In the genomic region with DNA sequence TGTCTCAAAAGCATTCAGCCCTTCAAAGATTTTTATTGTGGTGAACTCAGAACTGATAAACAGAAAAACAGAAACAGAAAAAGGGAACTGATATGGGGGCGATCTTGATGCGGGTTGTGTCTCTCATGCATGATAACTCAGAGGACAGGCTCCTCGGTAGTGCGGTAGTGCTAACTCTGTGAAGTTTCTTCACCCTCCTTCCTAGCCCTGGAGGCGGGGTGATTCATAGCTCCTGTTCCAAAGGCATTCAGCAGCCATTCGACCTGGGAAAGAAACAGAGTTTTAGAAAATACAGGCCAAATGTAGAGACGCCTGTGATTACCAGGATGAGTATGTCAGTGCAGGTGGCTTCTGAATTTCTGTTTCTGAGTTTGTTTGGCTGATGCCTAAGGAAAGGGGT, we compare ENCODE assay signal across 9 cellular contexts. TPM values are rescaled to one million over a fixed set of nuclear protein-coding genes. Genes with fewer than 3 reads are reported as not detected.
DNase-seq lines count a peak whose midpoint lies in the region; ATAC-seq and TF ChIP-seq lines count a peak whose summit lies in the region.
"Had no signal": no experiment of that assay in that cellular context is flagged by ENCODE, and none has a peak within 500 bp of the region (broad histone marks: within the 10 kb centered on the region; RNA-seq: fewer than 3 reads in every experiment).

No MANE protein-coding gene starts in this region.

- H3K27me3 ChIP-seq in testis, result no peaks in the 10 kb centered on the region

- H3K4me3 Mint-ChIP-seq in activated T-cell treated with anti-CD3 and anti-CD28 coated beads, Interleukin-2, amount 50 U/mL, for 24 hours, result peak overlapping the region; percentile 18

- no peaks in the 10 kb centered on the region for H3K36me3 ChIP-seq in testis (ENCODE audit: low read depth, missing control alignments)

- H3K36me3 Mint-ChIP-seq in activated T-cell treated with anti-CD3 and anti-CD28 coated beads, Interleukin-2, amount 50 U/mL, for 24 hours (ENCODE audit: low read depth), result no peaks in the 10 kb centered on the region

- no peak for DNase-seq in activated T-cell treated with anti-CD3 and anti-CD28 coated beads, Interleukin-2, amount 50 U/mL, for 24 hours
- no peak for DNase-seq in activated T-cell treated with anti-CD3 and anti-CD28 coated beads, Interleukin-2, amount 50 U/mL, for 1 hour
- peak; percentile 18 for DNase-seq in fibroblast of peridontal ligament (ENCODE audit: extremely low read depth)
- DNase-seq in testis, result peak; percentile 33
- DNase-seq in effector CD8-positive, alpha-beta T cell (lab: John Stamatoyannopoulos, UW), result no peak

- H3K27ac Mint-ChIP-seq in activated T-cell treated with anti-CD3 and anti-CD28 coated beads, Interleukin-2, amount 50 U/mL, for 24 hours, result peak overlapping the region; percentile 13

- H3K9me3 ChIP-seq in testis, result no peaks in the 10 kb centered on the region

- 36 to 53% methylated on average over 7 of the region's 7 CpGs for WGBS in testis, 2 donors

- peaks cover 43% of the 10 kb centered on the region for H3K4me1 Mint-ChIP-seq in activated T-cell treated with anti-CD3 and anti-CD28 coated beads, Interleukin-2, amount 50 U/mL, for 24 hours (ENCODE audit: low read depth)

- intact Hi-C loops in testis (cut with DNase I; ENCODE audit: low total_unique reads), result no loop called here

- H3K4me1 ChIP-seq in testis, result no peaks in the 10 kb centered on the region

- peaks cover 60% of the 10 kb centered on the region for H3K27me3 Mint-ChIP-seq in activated T-cell treated with anti-CD3 and anti-CD28 coated beads, Interleukin-2, amount 50 U/mL, for 24 hours

- ATAC-seq in HG03565 (IDR thresholded peaks at IDR 0.05; ENCODE audit: unreplicated experiment), result peak; percentile 80
- ATAC-seq in GM18517 (IDR thresholded peaks at IDR 0.05; ENCODE audit: unreplicated experiment), result no peak
- ATAC-seq in HG03039 (IDR thresholded peaks at IDR 0.05; ENCODE audit: unreplicated experiment), result no peak
- ATAC-seq: K562 had no signal

- TF ChIP-seq CTCF in testis (IDR thresholded peaks at IDR 0.05), result no peak

- no peak overlapping the region for H3K27ac ChIP-seq in testis

- H3K9me3 Mint-ChIP-seq in activated T-cell treated with anti-CD3 and anti-CD28 coated beads, Interleukin-2, amount 50 U/mL, for 24 hours, result no peaks in the 10 kb centered on the region

- no peak overlapping the region for H3K4me3 ChIP-seq in testis
- H3K4me3 ChIP-seq: K562 had no signal

- TF ChIP-seq POLR2A in testis (IDR thresholded peaks at IDR 0.05), result no peak

RNA-seq across cellular contexts. Expression of a gene that starts 5.5 kb away (rescaled TPM):
- 100 to 1,000 TPM in 1 of 2 donors, 10 to 100 TPM in 1; 84.6 to 112 TPM for total RNA-seq in testis
- 22.0 TPM for polyA plus RNA-seq in testis (ENCODE audit: insufficient read depth, low read depth, low replicate concordance)

Comparison
In these comparisons a context has a peak if more than half of its experiments do, and no peak if none do; other contexts are left out.
1. DNase-seq: peak in fibroblast of peridontal ligament (single experiment) and testis (single experiment); none in activated T-cell treated with anti-CD3 and anti-CD28 coated beads, Interleukin-2, amount 50 U/mL, for 24 hours (single experiment), activated T-cell treated with anti-CD3 and anti-CD28 coated beads, Interleukin-2, amount 50 U/mL, for 1 hour (single experiment) and effector CD8-positive, alpha-beta T cell (single experiment).